12 cellular contexts compared by ENCODE assay signal in the genomic region with DNA sequence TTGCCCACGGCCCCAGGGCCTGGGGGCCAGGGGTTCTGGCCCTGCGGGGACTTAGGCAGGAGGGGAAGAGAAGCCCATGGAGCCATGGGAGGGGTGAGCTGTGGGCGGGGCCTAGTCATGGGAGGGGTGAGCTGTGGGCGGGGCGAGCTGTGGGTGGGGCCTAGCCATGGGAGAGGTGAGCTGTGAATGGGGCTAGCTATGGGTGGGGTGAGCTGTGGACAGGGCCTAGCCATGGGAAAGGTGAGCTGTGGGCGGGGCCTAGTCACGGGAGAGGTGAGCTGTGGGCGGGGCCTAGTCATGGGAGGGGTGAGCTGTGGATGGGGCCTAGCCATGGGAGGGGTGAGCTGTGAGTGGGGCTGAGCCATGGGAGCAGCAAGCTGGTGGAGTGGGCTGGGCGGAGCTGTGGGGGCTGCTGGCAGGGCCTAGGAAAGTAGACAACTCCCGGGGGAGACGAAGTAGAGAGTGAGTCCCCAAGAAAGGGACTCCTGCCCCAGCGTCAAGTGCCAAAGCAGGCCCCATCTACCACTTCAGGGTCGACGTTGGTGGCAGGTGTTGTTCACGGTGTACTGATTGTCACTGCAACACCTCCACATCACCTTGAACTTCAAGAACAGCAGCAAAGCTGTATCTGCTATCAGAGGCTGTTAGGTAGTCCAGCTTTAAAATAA. TPM values are rescaled to one million over a fixed set of nuclear protein-coding genes. Genes with fewer than 3 reads are reported as not detected.
DNase-seq lines count a peak whose midpoint lies in the region; FAIRE-seq and TF ChIP-seq lines count a peak whose summit lies in the region.
"Had no signal": no experiment of that assay in that cellular context is flagged by ENCODE, and none has a peak within 500 bp of the region (broad histone marks: within the 10 kb centered on the region; RNA-seq: fewer than 3 reads in every experiment).

No MANE protein-coding gene starts in this region.

- H3K4me1 ChIP-seq in HEK293 (ENCODE audit: control insufficient read depth, insufficient read depth, low read length): no peaks in the 10 kb centered on the region
- peaks cover 0 to 2% of the 10 kb centered on the region in 2 donors for H3K4me1 ChIP-seq in small intestine (ENCODE audit: control insufficient read depth in 2 of 2, insufficient read depth in 1 of 2, low read depth in 1 of 2, low read length in 1 of 2)
- H3K4me1 ChIP-seq in sigmoid colon: peaks cover 0 to 30% (median 28%) of the 10 kb centered on the region in 4 donors

- H3K27me3 Mint-ChIP-seq in activated T-cell treated with anti-CD3 and anti-CD28 coated beads, Interleukin-2, amount 50 U/mL, for 24 hours: no peaks in the 10 kb centered on the region

- CTCF ChIA-PET in HEK293 (lab: Yijun Ruan, JAX): interaction anchor here (1.7 kb wide), 1 partner anchor 144 kb away, joined by 5 read pairs; no protein-coding TSS in a partner anchor

- POLR2A ChIA-PET in HEK293 (lab: Yijun Ruan, JAX): interaction anchor here (0.5 kb wide), 1 partner anchor 13 kb away, joined by 4 read pairs; no protein-coding TSS in a partner anchor

- no peak overlapping the region for H3K4me3 ChIP-seq in HEK293 (ENCODE audit: low read depth, low read length)
- no peak overlapping the region for H3K4me3 ChIP-seq in small intestine (ENCODE audit: low read depth in 1 of 2, low read length in 2 of 2)
- no peak overlapping the region for H3K4me3 ChIP-seq in sigmoid colon

- intact Hi-C loops in posterior cingulate gyrus (cut with DNase I): loop anchor here (10.0 kb wide), 1 partner anchor 48 kb away; no protein-coding TSS in a partner anchor
- intact Hi-C loops in sigmoid colon (cut with DNase I): no loop called here

- H3K36me3 ChIP-seq in HEK293 (ENCODE audit: control insufficient read depth in 2 of 2, insufficient read depth in 1 of 2, low read length in 2 of 2) (no peaks in the 10 kb centered on the region), small intestine (ENCODE audit: control insufficient read depth in 2 of 2, insufficient read depth in 2 of 2, low read length in 2 of 2) (peaks cover 0 to 3% of the 10 kb centered on the region in 2 donors), sigmoid colon (peaks cover 0 to 6% (median 0%) of the 10 kb centered on the region in 4 donors)
- H3K36me3 ChIP-seq: BE2C had no signal

- H3K9me3 ChIP-seq in HEK293 (ENCODE audit: control insufficient read depth, insufficient read depth, low read depth, low read length) (no peaks in the 10 kb centered on the region), small intestine (ENCODE audit: control insufficient read depth, low read depth) (no peaks in the 10 kb centered on the region), sigmoid colon (no peaks in the 10 kb centered on the region)
- H3K9me3 ChIP-seq: BE2C had no signal

- H3K4me3 Mint-ChIP-seq in activated T-cell treated with anti-CD3 and anti-CD28 coated beads, Interleukin-2, amount 50 U/mL, for 24 hours: no peak overlapping the region

- H3K9me3 Mint-ChIP-seq in activated T-cell treated with anti-CD3 and anti-CD28 coated beads, Interleukin-2, amount 50 U/mL, for 24 hours: no peaks in the 10 kb centered on the region

- no peak for TF ChIP-seq EP300 in sigmoid colon (IDR thresholded peaks at IDR 0.05)

- no peak for FAIRE-seq in small intestine (lab: Jason Lieb, UNC)

- peaks cover 5% of the 10 kb centered on the region for H3K4me1 Mint-ChIP-seq in activated T-cell treated with anti-CD3 and anti-CD28 coated beads, Interleukin-2, amount 50 U/mL, for 24 hours (ENCODE audit: low read depth)

- DNase-seq in activated T-cell treated with anti-CD3 and anti-CD28 coated beads, Interleukin-2, amount 50 U/mL, for 48 hours: peak; percentile 25 to 31
- no peak for DNase-seq in activated T-cell treated with anti-CD3 and anti-CD28 coated beads, Interleukin-2, amount 50 U/mL, for 24 hours
- peak in 3 of 61 donors; percentile 25 to 51 (median 50) for DNase-seq in caudate nucleus (lab: John Stamatoyannopoulos, UW)
- peak; percentile 31 for DNase-seq in small intestine
- DNase-seq in posterior cingulate gyrus: no peak
- DNase-seq in HuH-7 (ENCODE audit: low spot score): no peak
- DNase-seq in sigmoid colon: no peak
- DNase-seq: activated CD4-positive, alpha-beta T cell treated with anti-CD3 and anti-CD28 coated beads, Interleukin-2, amount 50 U/mL, for 4 hours; BE2C; central memory CD4-positive, alpha-beta T cell; stimulated activated CD4-positive, alpha-beta T cell treated with anti-CD3 and anti-CD28 coated beads, Interleukin-4, amount 100 ng/mL, for 24 hours had no signal

- no peaks in the 10 kb centered on the region for H3K36me3 Mint-ChIP-seq in activated T-cell treated with anti-CD3 and anti-CD28 coated beads, Interleukin-2, amount 50 U/mL, for 24 hours (ENCODE audit: low read depth)

- TF ChIP-seq CTCF in HEK293 (tag by site-specific recombination; IDR thresholded peaks at IDR 0.05): no peak
- no peak for TF ChIP-seq CTCF in sigmoid colon (IDR thresholded peaks at IDR 0.05)

- no peak overlapping the region for H3K27ac Mint-ChIP-seq in activated T-cell treated with anti-CD3 and anti-CD28 coated beads, Interleukin-2, amount 50 U/mL, for 24 hours

- H3K27me3 ChIP-seq in small intestine (ENCODE audit: control insufficient read depth in 2 of 2, insufficient read depth in 2 of 2, low read length in 2 of 2): no peaks in the 10 kb centered on the region
- no peaks in the 10 kb centered on the region for H3K27me3 ChIP-seq in sigmoid colon
- H3K27me3 ChIP-seq: BE2C had no signal

- H3K27ac ChIP-seq in HEK293 (ENCODE audit: extremely low read depth, low read depth, low read length): no peak overlapping the region
- H3K27ac ChIP-seq in caudate nucleus (ENCODE audit: low read depth, low read length): peak overlapping the region; percentile 44
- no peak overlapping the region for H3K27ac ChIP-seq in small intestine (ENCODE audit: low read depth in 1 of 2, low read length in 1 of 2)
- H3K27ac ChIP-seq in sigmoid colon: no peak overlapping the region

- TF ChIP-seq POLR2A in sigmoid colon (IDR thresholded peaks at IDR 0.05): no peak

- 71 to 92% (median 77%) methylated on average over 11 to 15 of the region's 15 CpGs for WGBS in small intestine, 3 donors
- 76 to 80% methylated on average over 15 of the region's 15 CpGs for WGBS in sigmoid colon, 2 donors

TF ChIP-seq in HEK293, 187 proteins besides CTCF, POLR2A, EP300 and RAD21:
- TF ChIP-seq ZNF416 (tag by site-specific recombination; IDR thresholded peaks at IDR 0.05) (no peak), KLF1 (tag by site-specific recombination; IDR thresholded peaks at IDR 0.05) (peak; percentile 55; the same call in 1 of the 2 replicates), ZNF146 (tag by site-specific recombination; IDR thresholded peaks at IDR 0.05) (no peak)
TF ChIP-seq in HEK293: peak in this region for 1.

RNA-seq across cellular contexts. Expression of a gene that starts 19.2 kb away (rescaled TPM):
- polyA plus RNA-seq in small intestine (10 to 100 TPM in 1 of 3 donors, 1 to 10 TPM in 2; 6.9 to 32.0 (median 9.2) TPM), sigmoid colon (10 to 100 TPM in 2 of 3 donors, 1 to 10 TPM in 1; 5.4 to 41.7 (median 21.3) TPM)
- 10 to 100 TPM; 10.2 to 19.4 (median 13.0) TPM for total RNA-seq in sigmoid colon

RNA-seq across cellular contexts. Expression of a gene that starts 53.8 kb away (rescaled TPM):
- polyA plus RNA-seq in small intestine (10 to 100 TPM; 11.1 to 20.8 (median 19.9) TPM), sigmoid colon (10 to 100 TPM in 1 of 3 donors, 1 to 10 TPM in 2; 8.1 to 19.6 (median 9.6) TPM)
- 10 to 100 TPM in 2 of 4 donors, 1 to 10 TPM in 2; 6.4 to 22.4 (median 11.8) TPM for total RNA-seq in sigmoid colon

RNA-seq across cellular contexts. Expression of a gene that starts 57.3 kb away (rescaled TPM):
- polyA plus RNA-seq in small intestine: 10 to 100 TPM; 25.6 to 40.3 (median 30.8) TPM
- 10 to 100 TPM; 17.8 to 24.6 (median 22.1) TPM for total RNA-seq in sigmoid colon
- polyA plus RNA-seq in sigmoid colon: 10 to 100 TPM in 2 of 3 donors, 1 to 10 TPM in 1; 9.6 to 25.9 (median 11.3) TPM

Comparison
In these comparisons a context has a peak if more than half of its experiments do, and no peak if none do; other contexts are left out.
1. DNase-seq: peak in activated T-cell treated with anti-CD3 and anti-CD28 coated beads, Interleukin-2, amount 50 U/mL, for 48 hours (2 of 2) and small intestine (single experiment); none in activated T-cell treated with anti-CD3 and anti-CD28 coated beads, Interleukin-2, amount 50 U/mL, for 24 hours (single experiment), posterior cingulate gyrus (0 of 10), HuH-7 (single experiment) and sigmoid colon (single experiment).